Comparison of ENCODE assay signal across 28 cellular contexts in genomic region chr6:148599967-148600426, GRCh38.
A peak's percentile ranks its signal among the peaks of the same experiment; 100 is the strongest.
DNase-seq lines count a peak whose midpoint lies in the region; ATAC-seq, FAIRE-seq and TF ChIP-seq lines count a peak whose summit lies in the region.
"Had no signal": no experiment of that assay in that cellular context is flagged by ENCODE, and none has a peak within 500 bp of the region (broad histone marks: within the 10 kb centered on the region; RNA-seq: fewer than 3 reads in every experiment).

No MANE protein-coding gene starts in this region.

- POLR2A ChIA-PET in HepG2 (lab: Yijun Ruan, JAX), result no interaction called here
- POLR2A ChIA-PET in activated CD8-positive, alpha-beta T cell treated with anti-CD3 and anti-CD28 coated beads for 36 hours (lab: Charles Lee), result interaction anchor here (0.6 kb wide), 1 partner anchor 279 kb away, joined by 3 read pairs; no protein-coding TSS in a partner anchor

- DNase-seq in esophagus muscularis mucosa (ENCODE audit: extremely low spot score), result no peak
- DNase-seq in HepG2 (ENCODE audit: low spot score), result peak; percentile 50
- no peak for DNase-seq in uterus
- DNase-seq in activated CD8-positive, alpha-beta T cell treated with anti-CD3 and anti-CD28 coated beads for 36 hours, result no peak
- no peak for DNase-seq in GM19240 (ENCODE audit: insufficient read length, low spot score)
- DNase-seq: activated CD4-positive, alpha-beta T cell treated with anti-CD3 and anti-CD28 coated beads, Interleukin-2, amount 50 U/mL, for 1 hour; activated CD8-positive, alpha-beta memory T cell treated with anti-CD3 and anti-CD28 coated beads, Interleukin-2, amount 50 U/mL, for 48 hours; body of pancreas; CD4-positive, CD25-positive, alpha-beta regulatory T cell; gastrocnemius medialis; GDM1; KBM-7; left ventricle myocardium inferior; NCI-H1694; NCI-H526 treated with DMSO at 0.1 percent for 48 hours; psoas muscle; SK-N-SH had no signal

- H3K9ac ChIP-seq in HUES6 (ENCODE audit: low read length) (peak overlapping the region; percentile 53), HepG2 (ENCODE audit: insufficient read depth, low read depth, low read length) (no peak overlapping the region)
- H3K9ac ChIP-seq: SK-N-SH had no signal

- BruUV-seq in HepG2 (replicated peaks; lab: Mats Ljungman, UMichigan), result no TSS peak

- H3K4me1 ChIP-seq in HUES6 (ENCODE audit: control insufficient read depth, insufficient read depth, low read length) (peaks cover 27% of the 10 kb centered on the region), esophagus muscularis mucosa (peaks cover 0 to 31% (median 24%) of the 10 kb centered on the region in 4 donors), HepG2 (ENCODE audit: insufficient read depth, low read length) (peaks cover 13% of the 10 kb centered on the region), uterus (no peaks in the 10 kb centered on the region)
- H3K4me1 ChIP-seq: body of pancreas, gastrocnemius medialis, left ventricle myocardium inferior, psoas muscle, suprapubic skin had no signal

- no peak for TF ChIP-seq POLR2A in esophagus muscularis mucosa (IDR thresholded peaks at IDR 0.05; ENCODE audit: low read depth)
- TF ChIP-seq POLR2A in HepG2 (IDR thresholded peaks at IDR 0.05; ENCODE audit: insufficient read depth in 1 of 2, low read depth in 2 of 2, low read length in 2 of 2), result no peak
- no peak for TF ChIP-seq POLR2A in uterus (IDR thresholded peaks at IDR 0.05)

- H3K36me3 ChIP-seq in HUES6 (ENCODE audit: control insufficient read depth, insufficient read depth, low read length) (no peaks in the 10 kb centered on the region), esophagus muscularis mucosa (no peaks in the 10 kb centered on the region), HepG2 (replicated peaks in 1 of 2; ENCODE audit: control insufficient read depth in 1 of 2, insufficient read depth in 2 of 2, low read length in 2 of 2) (no peaks in the 10 kb centered on the region), uterus (no peaks in the 10 kb centered on the region)
- H3K36me3 ChIP-seq: gastrocnemius medialis, left ventricle myocardium inferior, suprapubic skin had no signal

- ATAC-seq in HepG2, result peak; percentile 91
- ATAC-seq in activated CD8-positive, alpha-beta T cell treated with anti-CD3 and anti-CD28 coated beads for 36 hours, result no peak
- ATAC-seq in HG03159 (IDR thresholded peaks at IDR 0.05; ENCODE audit: unreplicated experiment), result no peak
- ATAC-seq: body of pancreas; esophagus mucosa; gastrocnemius medialis; psoas muscle; stimulated activated memory B cell treated with anti-CD40 and anti-IgM and Interleukin-4, amounts not matched to agents 10 μg/mL and 1 μg/mL and 100 μg/mL, for 72 hours had no signal

- peaks cover 11% of the 10 kb centered on the region for H3K9me3 Mint-ChIP-seq in activated CD8-positive, alpha-beta T cell treated with anti-CD3 and anti-CD28 coated beads for 36 hours
- H3K9me3 Mint-ChIP-seq: activated T-helper 2 cell treated with anti-CD3 and anti-CD28 coated beads, Interferon-gamma antibody, Interleukin-2, Interleukin-4, amounts not matched to agents 10 μg/mL and 5 μg/mL and 100 μg/mL, durations not matched to agents 14 hours and 24 hours and 36 hours; T-helper 2 cell treated with Interferon-gamma antibody and Interleukin-4, amounts not matched to agents 5 μg/mL and 100 μg/mL, for 36 hours had no signal

- H3K27ac ChIP-seq in HUES6 (ENCODE audit: low read depth, low read length) (peak overlapping the region; percentile 93; the same call in 1 of the 2 replicates), esophagus muscularis mucosa (replicated peaks in 1 of 4) (peak overlapping the region; percentile 34 to 71 (median 57)), HepG2 (ENCODE audit: extremely low read length, insufficient read depth, low read length) (no peak overlapping the region), uterus (peak overlapping the region; percentile 3 to 9)
- H3K27ac ChIP-seq: body of pancreas, gastrocnemius medialis, left ventricle myocardium inferior, psoas muscle, skin epidermis, VCaP had no signal

- no peak for TF ChIP-seq EP300 in esophagus muscularis mucosa (IDR thresholded peaks at IDR 0.05)
- peak in 1 of 2 experiments; percentile 48; a peak in 1 of 4 replicates for TF ChIP-seq EP300 in HepG2 (IDR thresholded peaks at IDR 0.05; ENCODE audit: low read depth in 2 of 2, low read length in 2 of 2)
- no peak for TF ChIP-seq EP300 in HepG2 (CRISPR knock-in tag; IDR thresholded peaks at IDR 0.05; ENCODE audit: borderline replicate concordance)

- peaks cover 5% of the 10 kb centered on the region for H3K27me3 Mint-ChIP-seq in activated CD8-positive, alpha-beta T cell treated with anti-CD3 and anti-CD28 coated beads for 36 hours
- H3K27me3 Mint-ChIP-seq: stimulated activated memory B cell treated with anti-CD40 and anti-IgM and Interleukin-4, amounts not matched to agents 10 μg/mL and 1 μg/mL and 100 μg/mL, for 72 hours had no signal

- 0 out of 2 replicates have a peak overlapping the region, but pooled peaks have one; percentile 6 for H3K4me2 ChIP-seq in HepG2 (ENCODE audit: low read depth, low read length)
- H3K4me2 ChIP-seq: SK-N-SH had no signal

- H3K4me3 ChIP-seq in HUES6 (ENCODE audit: low read depth, low read length), result no peak overlapping the region
- H3K4me3 ChIP-seq in esophagus muscularis mucosa, result no peak overlapping the region
- no peak overlapping the region for H3K4me3 ChIP-seq in HepG2 (replicated peaks in 1 of 3; ENCODE audit: insufficient read depth in 1 of 3, low read depth in 2 of 3, low read length in 3 of 3)
- no peak overlapping the region for H3K4me3 ChIP-seq in uterus
- H3K4me3 ChIP-seq: body of pancreas, gastrocnemius medialis, left ventricle myocardium inferior, psoas muscle, skin epidermis, suprapubic skin had no signal

- TF ChIP-seq CTCF in esophagus muscularis mucosa (IDR thresholded peaks at IDR 0.05) (no peak), HepG2 (CRISPR knock-in tag; IDR thresholded peaks at IDR 0.05) (no peak), uterus (IDR thresholded peaks at IDR 0.05) (no peak)
- no peak for TF ChIP-seq CTCF in activated CD8-positive, alpha-beta T cell treated with anti-CD3 and anti-CD28 coated beads for 36 hours (IDR thresholded peaks at IDR 0.05)

- H3K27ac Mint-ChIP-seq in activated CD8-positive, alpha-beta T cell treated with anti-CD3 and anti-CD28 coated beads for 36 hours, result no peak overlapping the region
- H3K27ac Mint-ChIP-seq: activated naive CD8-positive, alpha-beta T cell; activated T-helper 2 cell treated with anti-CD3 and anti-CD28 coated beads, Interferon-gamma antibody, Interleukin-2, Interleukin-4, amounts not matched to agents 10 μg/mL and 5 μg/mL and 100 μg/mL, durations not matched to agents 14 hours and 24 hours and 36 hours; CD4-positive, CD25-positive, alpha-beta regulatory T cell; stimulated activated memory B cell treated with anti-CD40 and anti-IgM and Interleukin-4, amounts not matched to agents 10 μg/mL and 1 μg/mL and 100 μg/mL, for 72 hours; T-helper 2 cell treated with Interferon-gamma antibody and Interleukin-4, amounts not matched to agents 5 μg/mL and 100 μg/mL, for 36 hours had no signal

- no peaks in the 10 kb centered on the region for H4K20me1 ChIP-seq in HepG2 (ENCODE audit: insufficient read depth, low read length)

- CTCF ChIA-PET in HepG2 (lab: Yijun Ruan, JAX; ENCODE audit: low intra/inter-chr PET ratio, low total read pairs), result no interaction called here
- CTCF ChIA-PET in activated CD8-positive, alpha-beta T cell treated with anti-CD3 and anti-CD28 coated beads for 36 hours (lab: Charles Lee), result no interaction called here

- peak; percentile 66 for FAIRE-seq in HepG2 (lab: Jason Lieb, UNC)
- FAIRE-seq: urothelium cell line had no signal

- no peaks in the 10 kb centered on the region for H3K36me3 Mint-ChIP-seq in activated CD8-positive, alpha-beta T cell treated with anti-CD3 and anti-CD28 coated beads for 36 hours (ENCODE audit: low read depth)
- H3K36me3 Mint-ChIP-seq: activated naive CD8-positive, alpha-beta T cell; CD4-positive, CD25-positive, alpha-beta regulatory T cell; stimulated activated memory B cell treated with anti-CD40 and anti-IgM and Interleukin-4, amounts not matched to agents 10 μg/mL and 1 μg/mL and 100 μg/mL, for 72 hours had no signal

- H3K4me1 Mint-ChIP-seq in activated CD8-positive, alpha-beta T cell treated with anti-CD3 and anti-CD28 coated beads for 36 hours (ENCODE audit: low read depth), result peaks cover 3% of the 10 kb centered on the region
- H3K4me1 Mint-ChIP-seq: CD4-positive, CD25-positive, alpha-beta regulatory T cell had no signal

- in situ Hi-C loops in HepG2 (cut with HindIII; ENCODE audit: extremely low pct_ligation_motif_present, low pct_unique_long_range_greater_than_20kb), result no loop called here

- peaks cover 33% of the 10 kb centered on the region for H3K9me3 ChIP-seq in HUES6 (ENCODE audit: control insufficient read depth, insufficient read depth, low read depth, low read length)
- no peaks in the 10 kb centered on the region for H3K9me3 ChIP-seq in esophagus muscularis mucosa
- no peaks in the 10 kb centered on the region for H3K9me3 ChIP-seq in HepG2 (ENCODE audit: low read length)
- H3K9me3 ChIP-seq in uterus, result no peaks in the 10 kb centered on the region
- H3K9me3 ChIP-seq: body of pancreas, gastrocnemius medialis, left ventricle myocardium inferior, psoas muscle, SK-N-SH had no signal

- no peak overlapping the region for H3K4me3 Mint-ChIP-seq in activated CD8-positive, alpha-beta T cell treated with anti-CD3 and anti-CD28 coated beads for 36 hours
- H3K4me3 Mint-ChIP-seq: activated naive CD8-positive, alpha-beta T cell; CD4-positive, CD25-positive, alpha-beta regulatory T cell; stimulated activated memory B cell treated with anti-CD40 and anti-IgM and Interleukin-4, amounts not matched to agents 10 μg/mL and 1 μg/mL and 100 μg/mL, for 72 hours; T-helper 2 cell treated with Interferon-gamma antibody and Interleukin-4, amounts not matched to agents 5 μg/mL and 100 μg/mL, for 36 hours had no signal

- WGBS in esophagus muscularis mucosa, result 78% methylated on average over 7 of the region's 7 CpGs
- 55% methylated on average over 7 of the region's 7 CpGs for WGBS in HepG2 (ENCODE audit: low lambda C conversion rate)

- H3K27me3 ChIP-seq in HUES6 (ENCODE audit: control insufficient read depth, insufficient read depth, low read length) (no peaks in the 10 kb centered on the region), esophagus muscularis mucosa (no peaks in the 10 kb centered on the region), HepG2 (ENCODE audit: control insufficient read depth in 1 of 2, insufficient read depth in 2 of 2, low read length in 2 of 2) (no peaks in the 10 kb centered on the region), uterus (no peaks in the 10 kb centered on the region)
- H3K27me3 ChIP-seq: body of pancreas, gastrocnemius medialis, suprapubic skin had no signal

- no peak for TF ChIP-seq RAD21 in HepG2 (CRISPR knock-in tag; IDR thresholded peaks at IDR 0.05)

- intact Hi-C loops in esophagus muscularis mucosa (cut with DNase I), result no loop called here
- intact Hi-C loops in HepG2 (cut with micrococcal nuclease; ENCODE audit: unreplicated experiment), result no loop called here
- intact Hi-C loops in uterus (cut with DNase I; ENCODE audit: low total_unique reads), result no loop called here
- intact Hi-C loops in activated CD8-positive, alpha-beta T cell treated with anti-CD3 and anti-CD28 coated beads for 36 hours (cut with micrococcal nuclease), result no loop called here

- no peaks in the 10 kb centered on the region for H3K79me2 ChIP-seq in HepG2 (ENCODE audit: insufficient read depth, low read length)

- no peak overlapping the region for H2AFZ ChIP-seq in HepG2 (ENCODE audit: low read length)
